In genomic region chr12:3045989-3046388, GRCh38 we compare ENCODE assay signal across 20 cellular contexts. TPM values are rescaled to one million over a fixed set of nuclear protein-coding genes. Genes with fewer than 3 reads are reported as not detected.
A peak's percentile ranks its signal among the peaks of the same experiment; 100 is the strongest.
DNase-seq lines count a peak whose midpoint lies in the region; ATAC-seq and TF ChIP-seq lines count a peak whose summit lies in the region.
"Had no signal": no experiment of that assay in that cellular context is flagged by ENCODE, and none has a peak within 500 bp of the region (broad histone marks: within the 10 kb centered on the region; RNA-seq: fewer than 3 reads in every experiment).

No MANE protein-coding gene starts in this region.

- peak overlapping the region in 8 of 11 experiments; percentile 2 to 95 (median 86); a peak in 11 of 22 replicates for H3K4me2 ChIP-seq in BLaER1 treated with 17β-estradiol and CSF1 and Interleukin-3, amounts not matched to agents 10 nM and 100 nM
- H3K4me2 ChIP-seq: A549 had no signal

- H3K4me3 Mint-ChIP-seq in HFFc6: no peak overlapping the region
- H3K4me3 Mint-ChIP-seq: CD8-positive, alpha-beta memory T cell had no signal

- no peaks in the 10 kb centered on the region for H3K9me3 ChIP-seq in BLaER1 treated with 17β-estradiol and CSF1 and Interleukin-3, amounts not matched to agents 10 nM and 100 nM (replicated peaks in 1 of 11)
- no peaks in the 10 kb centered on the region for H3K9me3 ChIP-seq in mucosa of descending colon
- H3K9me3 ChIP-seq: A549 had no signal

- H4K20me1 ChIP-seq in BLaER1 treated with 17β-estradiol and CSF1 and Interleukin-3, amounts not matched to agents 10 nM and 100 nM: peaks cover 0 to 22% (median 11%) of the 10 kb centered on the region in 11 experiments; a peak in 13 of 22 replicates

- H3K9ac ChIP-seq in BLaER1 treated with 17β-estradiol and CSF1 and Interleukin-3, amounts not matched to agents 10 nM and 100 nM: no peak overlapping the region

- DNase-seq in Right ventricle myocardium superior (no peak), islet precursor cell (peak; percentile 53), sciatic nerve (ENCODE audit: low spot score) (peak; percentile 38), mucosa of descending colon (no peak), NCI-H748 treated with DMSO at 0.1 percent for 48 hours (lab: John Stamatoyannopoulos, UW) (no peak), HFFc6 (no peak)
- no peak for DNase-seq in activated CD8-positive, alpha-beta memory T cell treated with anti-CD3 and anti-CD28 coated beads for 24 hours
- DNase-seq: C1 segment of cervical spinal cord; CD8-positive, alpha-beta memory T cell; DMS53; GOT3; MM.1S; NCI-H1092 treated with DMSO at 0.1 percent for 48 hours; NCI-H1694; NCI-H2081 treated with DMSO at 0.1 percent for 48 hours; NCI-H2227 treated with DMSO at 0.1 percent for 48 hours; NCI-H510A treated with DMSO at 0.1 percent for 48 hours had no signal

- no peak overlapping the region for H3K4me3 ChIP-seq in BLaER1 treated with 17β-estradiol and CSF1 and Interleukin-3, amounts not matched to agents 10 nM and 100 nM
- H3K4me3 ChIP-seq in mucosa of descending colon: no peak overlapping the region
- H3K4me3 ChIP-seq: A549, GM12878 had no signal

- H3K36me3 Mint-ChIP-seq in HFFc6 (ENCODE audit: low read depth): peaks cover 7% of the 10 kb centered on the region; the same call in 1 of the 2 replicates
- H3K36me3 Mint-ChIP-seq: CD8-positive, alpha-beta memory T cell had no signal

- peak; percentile 50 for ATAC-seq in Right ventricle myocardium superior (ENCODE audit: poor library complexity)
- ATAC-seq in sciatic nerve: no peak
- ATAC-seq in mucosa of descending colon: no peak
- ATAC-seq: A549, GM12878 had no signal

- intact Hi-C loops in Right ventricle myocardium superior (cut with DNase I): no loop called here
- intact Hi-C loops in sciatic nerve (cut with DNase I): no loop called here
- intact Hi-C loops in mucosa of descending colon (cut with DNase I, micrococcal nuclease): no loop called here

- TF ChIP-seq CTCF in mucosa of descending colon (IDR thresholded peaks at IDR 0.05) (no peak), HFFc6 (IDR thresholded peaks at IDR 0.05) (no peak)

- peaks cover 0 to 16% (median 0%) of the 10 kb centered on the region in 11 experiments; a peak in 1 of 22 replicates for H3K27me3 ChIP-seq in BLaER1 treated with 17β-estradiol and CSF1 and Interleukin-3, amounts not matched to agents 10 nM and 100 nM

- H3K27ac ChIP-seq in BLaER1 treated with 17β-estradiol and CSF1 and Interleukin-3, amounts not matched to agents 10 nM and 100 nM: no peak overlapping the region
- H3K27ac ChIP-seq: A549 had no signal

- H3K36me3 ChIP-seq in BLaER1 treated with 17β-estradiol and CSF1 and Interleukin-3, amounts not matched to agents 10 nM and 100 nM: peaks cover 0 to 3% (median under 1%) of the 10 kb centered on the region in 11 experiments; a peak in 9 of 22 replicates
- no peaks in the 10 kb centered on the region for H3K36me3 ChIP-seq in mucosa of descending colon (ENCODE audit: low read depth)

- H3K9me3 Mint-ChIP-seq in HFFc6: no peaks in the 10 kb centered on the region
- H3K9me3 Mint-ChIP-seq: CD8-positive, alpha-beta memory T cell had no signal

- peaks cover 8% of the 10 kb centered on the region; the same call in 1 of the 2 replicates for H3K4me1 Mint-ChIP-seq in HFFc6 (ENCODE audit: low read depth)
- H3K4me1 Mint-ChIP-seq: CD8-positive, alpha-beta memory T cell had no signal

- H3K27ac Mint-ChIP-seq in HFFc6: no peak overlapping the region
- H3K27ac Mint-ChIP-seq: CD8-positive, alpha-beta memory T cell had no signal

- H3K27me3 Mint-ChIP-seq in HFFc6 (ENCODE audit: insufficient read depth): peaks cover 8% of the 10 kb centered on the region

- H3K4me1 ChIP-seq in BLaER1 treated with 17β-estradiol and CSF1 and Interleukin-3, amounts not matched to agents 10 nM and 100 nM: peaks cover 35 to 97% (median 95%) of the 10 kb centered on the region in 10 experiments
- H3K4me1 ChIP-seq in mucosa of descending colon (ENCODE audit: low read depth): no peaks in the 10 kb centered on the region
- H3K4me1 ChIP-seq: A549 had no signal

RNA-seq across cellular contexts. Expression of gene TSPAN9, which starts 31.2 kb away (rescaled TPM):
- total RNA-seq in Right ventricle myocardium superior (156 TPM), sciatic nerve (37.5 TPM), mucosa of descending colon (10 to 100 TPM in 1 of 3 donors, 1 to 10 TPM in 2; 4.7 to 28.4 (median 8.5) TPM)
- total RNA-seq in HFFc6 (2021; fragmentation: NEBNext Ultra II Directional; extraction: Animal tissue kit (Norgen Biotek cat#: 25700)): 10 to 100 TPM; 18.1 to 35.8 (median 22.7) TPM

Comparison
In these comparisons a context has a peak if more than half of its experiments do, and no peak if none do; other contexts are left out.
1. DNase-seq: peak in islet precursor cell (single experiment) and sciatic nerve (single experiment); none in Right ventricle myocardium superior (single experiment), mucosa of descending colon (0 of 3), activated CD8-positive, alpha-beta memory T cell treated with anti-CD3 and anti-CD28 coated beads for 24 hours (single experiment), NCI-H748 treated with DMSO at 0.1 percent for 48 hours (single experiment) and HFFc6 (single experiment).